ENCODE assay signal across 23 cellular contexts in the genomic region with DNA sequence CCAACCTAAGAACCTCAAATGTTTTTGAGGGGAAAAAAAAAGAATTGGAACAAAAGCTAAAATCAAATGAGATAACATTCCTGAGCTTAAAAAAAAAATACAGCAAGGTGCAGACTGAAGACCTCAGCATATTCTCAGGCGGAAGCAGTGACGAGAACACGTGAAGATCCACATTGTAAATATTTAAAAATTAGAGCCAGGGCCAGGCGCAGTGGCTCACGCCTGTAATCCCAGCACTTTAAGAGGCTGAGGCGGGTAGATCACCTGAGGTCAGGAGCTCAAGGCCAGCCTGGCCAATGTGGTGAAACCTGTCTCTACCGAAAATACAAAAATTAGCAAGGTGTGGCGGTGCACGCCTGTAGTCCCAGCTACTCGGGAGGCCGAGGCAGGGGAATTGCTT.
"Had no signal": no experiment of that assay in that cellular context is flagged by ENCODE, and none has a peak within 500 bp of the region (broad histone marks: within the 10 kb centered on the region; RNA-seq: fewer than 3 reads in every experiment).

No MANE protein-coding gene starts in this region.

- H3K9ac ChIP-seq: KMS-11 had no signal

- H3K4me3 ChIP-seq: K562, SJSA1, SK-N-MC had no signal

- ATAC-seq: K562 had no signal

- DNase-seq: IMR-90, Kasumi-1, MM.1S, NCI-H1092 treated with DMSO at 0.1 percent for 48 hours, NCI-H1436, NCI-H187, NCI-H2029, NCI-H2081 treated with DMSO at 0.1 percent for 48 hours, NCI-H2171, NCI-H226, NCI-H446, NCI-H510A, NCI-H524 treated with DMSO at 0.1 percent for 48 hours, NCI-H69, NCI-H774, Right ventricle myocardium superior, RPMI8226, SIG-M5 had no signal

- H3K27me3 ChIP-seq: SJSA1 had no signal

- H3K27ac ChIP-seq: KMS-11, SJSA1, SK-N-MC had no signal

- H3K4me2 ChIP-seq: KMS-11 had no signal

- H3K4me1 ChIP-seq: SJSA1 had no signal

- H3K9me3 ChIP-seq: SJSA1 had no signal

- FAIRE-seq: K562, RCC 7860 had no signal
